18 cellular contexts compared by ENCODE assay signal in the genomic region with DNA sequence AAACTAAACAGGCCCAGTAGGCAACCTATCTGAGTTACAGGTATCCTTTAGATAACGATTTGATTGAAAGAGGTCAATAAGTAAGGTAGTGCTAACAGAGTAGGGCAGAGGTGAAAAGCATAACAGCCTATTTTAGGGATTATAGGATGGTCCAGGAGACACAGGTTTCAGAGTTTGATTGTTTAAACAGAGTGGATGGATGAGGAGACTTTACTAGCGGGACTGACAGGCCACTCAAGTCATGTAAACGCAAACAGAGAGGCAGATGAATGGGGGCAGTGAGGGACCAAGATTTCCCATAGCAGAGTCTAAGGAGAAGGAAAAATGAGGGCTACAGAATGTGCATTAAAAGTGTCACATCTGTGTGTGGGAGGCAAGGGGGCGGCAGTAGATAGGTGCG. TPM values are rescaled to one million over a fixed set of nuclear protein-coding genes. Genes with fewer than 3 reads are reported as not detected.
A peak's percentile ranks its signal among the peaks of the same experiment; 100 is the strongest.
DNase-seq lines count a peak whose midpoint lies in the region; ATAC-seq and TF ChIP-seq lines count a peak whose summit lies in the region.
"Had no signal": no experiment of that assay in that cellular context is flagged by ENCODE, and none has a peak within 500 bp of the region (broad histone marks: within the 10 kb centered on the region; RNA-seq: fewer than 3 reads in every experiment).

No MANE protein-coding gene starts in this region.

- H3K9me3 Mint-ChIP-seq in CD4-positive, CD25-positive, alpha-beta regulatory T cell, result no peaks in the 10 kb centered on the region
- no peaks in the 10 kb centered on the region for H3K9me3 Mint-ChIP-seq in stimulated activated naive B cell treated with anti-CD40 and anti-IgM and Interleukin-4, amounts not matched to agents 10 μg/mL and 1 μg/mL and 100 μg/mL, for 72 hours

- H3K4me3 ChIP-seq in CD4-positive, CD25-positive, alpha-beta regulatory T cell (ENCODE audit: low read depth, low read length), result no peak overlapping the region
- H3K4me3 ChIP-seq in lung, result no peak overlapping the region
- H3K4me3 ChIP-seq: colonic mucosa, HAP-1, SJCRH30 had no signal

- peak overlapping the region in 2 of 3 donors; percentile 6 to 72 for H3K27ac Mint-ChIP-seq in CD4-positive, CD25-positive, alpha-beta regulatory T cell
- H3K27ac Mint-ChIP-seq in stimulated activated naive B cell treated with anti-CD40 and anti-IgM and Interleukin-4, amounts not matched to agents 10 μg/mL and 1 μg/mL and 100 μg/mL, for 72 hours, result peak overlapping the region; percentile 7

- no peak for ATAC-seq in CD4-positive, CD25-positive, alpha-beta regulatory T cell (ENCODE audit: low read depth in 2 of 2)
- ATAC-seq in lung (ENCODE audit: insufficient read depth, low FRiP score) (no peak), GM19395 (IDR thresholded peaks at IDR 0.05; ENCODE audit: unreplicated experiment) (no peak)
- no peak for ATAC-seq in stimulated activated naive B cell treated with anti-CD40 and anti-IgM and Interleukin-4, amounts not matched to agents 10 μg/mL and 1 μg/mL and 100 μg/mL, for 72 hours (replicated peaks)

- H3K9me3 ChIP-seq in CD4-positive, CD25-positive, alpha-beta regulatory T cell (ENCODE audit: control insufficient read depth in 2 of 2, low read length in 2 of 2), result no peaks in the 10 kb centered on the region
- no peaks in the 10 kb centered on the region for H3K9me3 ChIP-seq in lung (ENCODE audit: control insufficient read depth in 2 of 2, insufficient read depth in 1 of 2, low read length in 1 of 2)
- H3K9me3 ChIP-seq: colonic mucosa, HAP-1, sigmoid colon, SJCRH30 had no signal

- H3K27ac ChIP-seq in CD4-positive, CD25-positive, alpha-beta regulatory T cell (ENCODE audit: insufficient read depth, low read length, poor library complexity, severe bottlenecking), result no peak overlapping the region
- H3K27ac ChIP-seq in VCaP (peak overlapping the region; percentile 98), lung (ENCODE audit: low read depth in 1 of 2, low read length in 1 of 2) (peak overlapping the region; percentile 30 to 71)
- H3K27ac ChIP-seq: SJCRH30, WERI-Rb-1 had no signal

- peaks cover 42 to 80% (median 58%) of the 10 kb centered on the region in 4 donors for H3K4me1 Mint-ChIP-seq in CD4-positive, CD25-positive, alpha-beta regulatory T cell
- H3K4me1 Mint-ChIP-seq in stimulated activated naive B cell treated with anti-CD40 and anti-IgM and Interleukin-4, amounts not matched to agents 10 μg/mL and 1 μg/mL and 100 μg/mL, for 72 hours, result peaks cover 28 to 56% of the 10 kb centered on the region in 2 donors

- no peak for DNase-seq in CD4-positive, CD25-positive, alpha-beta regulatory T cell
- DNase-seq in lung (ENCODE audit: low spot score) (no peak), nucleus accumbens (lab: John Stamatoyannopoulos, UW) (no peak), NOMO-1 treated with dmso at 0.1 percent for 144 hours (lab: John Stamatoyannopoulos, UW; ENCODE audit: unreplicated experiment) (no peak)
- DNase-seq in stimulated activated naive B cell treated with anti-CD40 and anti-IgM and Interleukin-4, amounts not matched to agents 10 μg/mL and 1 μg/mL and 100 μg/mL, for 72 hours, result no peak
- DNase-seq: activated CD4-positive, alpha-beta T cell treated with anti-CD3 and anti-CD28 coated beads, Interleukin-2, amount 50 U/mL, for 4 hours; activated T-cell treated with anti-CD3 and anti-CD28 coated beads for 4 hours; colonic mucosa; DND-41; NCI-H1417; NCI-H748 treated with DMSO at 0.1 percent for 48 hours; sigmoid colon; SJCRH30; T-helper 2 cell; WERI-Rb-1 had no signal

- peaks cover 50% of the 10 kb centered on the region for H3K4me1 ChIP-seq in CD4-positive, CD25-positive, alpha-beta regulatory T cell (ENCODE audit: control insufficient read depth, insufficient read depth, low read length, poor library complexity, severe bottlenecking)
- peaks cover 7 to 9% of the 10 kb centered on the region in 2 donors for H3K4me1 ChIP-seq in lung (ENCODE audit: control insufficient read depth in 2 of 2, insufficient read depth in 2 of 2, low read length in 2 of 2)
- H3K4me1 ChIP-seq: SJCRH30 had no signal

- TF ChIP-seq CTCF in VCaP (conservative IDR thresholded peaks at IDR 0.05) (no peak), lung (IDR thresholded peaks at IDR 0.05; ENCODE audit: control extremely low read depth, extremely low read depth) (no peak)

- peaks cover 5% of the 10 kb centered on the region for H3K36me3 Mint-ChIP-seq in CD4-positive, CD25-positive, alpha-beta regulatory T cell
- peaks cover 12 to 28% of the 10 kb centered on the region in 2 donors for H3K36me3 Mint-ChIP-seq in stimulated activated naive B cell treated with anti-CD40 and anti-IgM and Interleukin-4, amounts not matched to agents 10 μg/mL and 1 μg/mL and 100 μg/mL, for 72 hours

- 54 to 64% methylated on average over 5 of the region's 5 CpGs for WGBS in lung, 2 donors

- H3K27me3 Mint-ChIP-seq in CD4-positive, CD25-positive, alpha-beta regulatory T cell, result no peaks in the 10 kb centered on the region
- H3K27me3 Mint-ChIP-seq in stimulated activated naive B cell treated with anti-CD40 and anti-IgM and Interleukin-4, amounts not matched to agents 10 μg/mL and 1 μg/mL and 100 μg/mL, for 72 hours, result no peaks in the 10 kb centered on the region

- H3K36me3 ChIP-seq in CD4-positive, CD25-positive, alpha-beta regulatory T cell (ENCODE audit: control insufficient read depth, insufficient read depth, low read length), result no peaks in the 10 kb centered on the region
- H3K36me3 ChIP-seq in lung (ENCODE audit: control insufficient read depth in 2 of 2, insufficient read depth in 2 of 2, low read length in 2 of 2), result peaks cover 0 to 8% of the 10 kb centered on the region in 2 donors
- H3K36me3 ChIP-seq: colonic mucosa, sigmoid colon, SJCRH30, WERI-Rb-1 had no signal

- peak overlapping the region in 2 of 4 donors; percentile 29 to 52 for H3K4me3 Mint-ChIP-seq in CD4-positive, CD25-positive, alpha-beta regulatory T cell
- H3K4me3 Mint-ChIP-seq in stimulated activated naive B cell treated with anti-CD40 and anti-IgM and Interleukin-4, amounts not matched to agents 10 μg/mL and 1 μg/mL and 100 μg/mL, for 72 hours, result no peak overlapping the region

- H3K27me3 ChIP-seq in CD4-positive, CD25-positive, alpha-beta regulatory T cell (ENCODE audit: control insufficient read depth, insufficient read depth, low read length), result no peaks in the 10 kb centered on the region
- H3K27me3 ChIP-seq in lung (ENCODE audit: control insufficient read depth, insufficient read depth), result no peaks in the 10 kb centered on the region
- H3K27me3 ChIP-seq: colonic mucosa, sigmoid colon, SJCRH30 had no signal

RNA-seq across cellular contexts. Expression of gene NEDD9, which starts 4.8 kb away (rescaled TPM):
- 104 TPM for total RNA-seq in CD4-positive, CD25-positive, alpha-beta regulatory T cell
- polyA plus RNA-seq in CD4-positive, CD25-positive, alpha-beta regulatory T cell, result 10 to 100 TPM; 18.1 to 21.5 (median 19.9) TPM
- 100 to 1,000 TPM; 149 to 158 TPM for total RNA-seq in lung
- polyA plus RNA-seq in lung, result 100 to 1,000 TPM in 1 of 2 donors, 10 to 100 TPM in 1; 28.2 to 101 TPM
